19 cellular contexts compared by ENCODE assay signal in genomic region chr6:53417141-53417540, GRCh38.
DNase-seq lines count a peak whose midpoint lies in the region; ATAC-seq and TF ChIP-seq lines count a peak whose summit lies in the region.
"Had no signal": no experiment of that assay in that cellular context is flagged by ENCODE, and none has a peak within 500 bp of the region (broad histone marks: within the 10 kb centered on the region; RNA-seq: fewer than 3 reads in every experiment).

No MANE protein-coding gene starts in this region.

- no peak for TF ChIP-seq EP300 in transverse colon (IDR thresholded peaks at IDR 0.05; ENCODE audit: low read depth)

- ATAC-seq in WTC11 (peak; percentile 57; the same call in 1 of the 2 replicates), upper lobe of right lung (no peak)
- ATAC-seq: PC-3 had no signal

- H3K4me1 Mint-ChIP-seq in WTC11, result no peaks in the 10 kb centered on the region
- H3K4me1 Mint-ChIP-seq: CD8-positive, alpha-beta memory T cell had no signal

- no peaks in the 10 kb centered on the region for H3K36me3 Mint-ChIP-seq in WTC11
- H3K36me3 Mint-ChIP-seq: CD8-positive, alpha-beta memory T cell had no signal

- TF ChIP-seq CTCF in WTC11 (IDR thresholded peaks at IDR 0.05), result no peak
- TF ChIP-seq CTCF in fibroblast of pulmonary artery (IDR thresholded peaks at IDR 0.05; ENCODE audit: low read length, missing control alignments), result peak; percentile 3
- TF ChIP-seq CTCF in upper lobe of right lung (IDR thresholded peaks at IDR 0.05), result no peak
- no peak for TF ChIP-seq CTCF in transverse colon (IDR thresholded peaks at IDR 0.05)

- H3K9ac ChIP-seq in subcutaneous abdominal adipose tissue (ENCODE audit: low read length in 5 of 5), result no peak overlapping the region
- H3K9ac ChIP-seq: BLaER1 had no signal

- intact Hi-C loops in upper lobe of right lung (cut with DNase I), result no loop called here
- intact Hi-C loops in transverse colon (cut with DNase I; ENCODE audit: low total_unique reads), result no loop called here

- H3K36me3 ChIP-seq in subcutaneous abdominal adipose tissue (ENCODE audit: control insufficient read depth in 5 of 5, insufficient read depth in 5 of 5, low read length in 5 of 5), result no peaks in the 10 kb centered on the region
- no peaks in the 10 kb centered on the region for H3K36me3 ChIP-seq in upper lobe of right lung
- H3K36me3 ChIP-seq in transverse colon, result no peaks in the 10 kb centered on the region
- H3K36me3 ChIP-seq: BLaER1 had no signal

- WGBS in transverse colon (ENCODE audit: low coverage in 1 of 2), 2 donors, result 88 to 91% methylated on average over 1 of the region's 1 CpG

- H3K27ac ChIP-seq in subcutaneous abdominal adipose tissue (ENCODE audit: low read depth, low read length), result peak overlapping the region; percentile 78
- H3K27ac ChIP-seq in upper lobe of right lung, result no peak overlapping the region
- no peak overlapping the region for H3K27ac ChIP-seq in transverse colon
- H3K27ac ChIP-seq: 22Rv1, BLaER1 had no signal

- H3K27ac Mint-ChIP-seq in WTC11, result no peak overlapping the region
- H3K27ac Mint-ChIP-seq: CD8-positive, alpha-beta memory T cell had no signal

- H3K4me3 Mint-ChIP-seq in WTC11, result no peak overlapping the region
- H3K4me3 Mint-ChIP-seq: CD8-positive, alpha-beta memory T cell had no signal

- H3K9me3 ChIP-seq in subcutaneous abdominal adipose tissue (ENCODE audit: control insufficient read depth in 5 of 5, low read length in 5 of 5) (no peaks in the 10 kb centered on the region), upper lobe of right lung (no peaks in the 10 kb centered on the region), transverse colon (no peaks in the 10 kb centered on the region)
- H3K9me3 ChIP-seq: BLaER1 had no signal

- CTCF ChIA-PET in WTC11 (lab: Charles Lee), result no interaction called here

- no peak overlapping the region for H3K4me3 ChIP-seq in fibroblast of pulmonary artery (replicated peaks; ENCODE audit: low read depth, low read length)
- no peak overlapping the region for H3K4me3 ChIP-seq in subcutaneous abdominal adipose tissue (ENCODE audit: low read depth in 1 of 5, low read length in 5 of 5)
- H3K4me3 ChIP-seq in upper lobe of right lung, result no peak overlapping the region
- H3K4me3 ChIP-seq in transverse colon, result no peak overlapping the region
- H3K4me3 ChIP-seq: BLaER1 had no signal

- H3K27me3 Mint-ChIP-seq in WTC11 (ENCODE audit: low read depth), result no peaks in the 10 kb centered on the region
- H3K27me3 Mint-ChIP-seq: CD8-positive, alpha-beta memory T cell had no signal

- H3K4me1 ChIP-seq in subcutaneous abdominal adipose tissue (ENCODE audit: control insufficient read depth in 5 of 5, insufficient read depth in 5 of 5, low read length in 5 of 5) (peaks cover under 1 to 30% (median 17%) of the 10 kb centered on the region in 5 donors), upper lobe of right lung (no peaks in the 10 kb centered on the region), transverse colon (no peaks in the 10 kb centered on the region)
- H3K4me1 ChIP-seq: BLaER1 had no signal

- H3K27me3 ChIP-seq in subcutaneous abdominal adipose tissue (ENCODE audit: control insufficient read depth in 5 of 5, insufficient read depth in 4 of 5, low read length in 5 of 5) (no peaks in the 10 kb centered on the region), upper lobe of right lung (no peaks in the 10 kb centered on the region), transverse colon (no peaks in the 10 kb centered on the region)
- H3K27me3 ChIP-seq: BLaER1 had no signal

- H3K9me3 Mint-ChIP-seq in WTC11, result no peaks in the 10 kb centered on the region
- H3K9me3 Mint-ChIP-seq: CD8-positive, alpha-beta memory T cell had no signal

- TF ChIP-seq POLR2A in transverse colon (IDR thresholded peaks at IDR 0.05), result no peak

- DNase-seq in NCI-H82 (lab: John Stamatoyannopoulos, UW) (peak; percentile 3), NCI-H82 treated with DMSO at 0.1 percent for 48 hours (lab: John Stamatoyannopoulos, UW; ENCODE audit: unreplicated experiment) (no peak), WTC11 (ENCODE audit: low spot score) (no peak), fibroblast of pulmonary artery (ENCODE audit: low read depth) (no peak), upper lobe of right lung (no peak), T1000 (lab: John Stamatoyannopoulos, UW) (no peak), transverse colon (no peak)
- DNase-seq: CD8-positive, alpha-beta memory T cell; DMS79 treated with DMSO at 0.1 percent for 48 hours; GOT3; Karpas-422; MM.1S; NCI-H1105 treated with DMSO at 0.1 percent for 48 hours; NCI-H1694 treated with DMSO at 0.1 percent for 48 hours; NCI-H69; PC-3 had no signal

- in situ Hi-C loops in transverse colon (cut with MboI; ENCODE audit: low pct_ligation_motif_present in 1 of 4, low pct_unique_long_range_greater_than_20kb in 1 of 4, low sequenced_read_pairs in 3 of 4), result loop anchor here in 2 of 4 donors (10.0 kb wide), 1 partner anchor 242 kb away; no protein-coding TSS in a partner anchor

- POLR2A ChIA-PET in WTC11 (lab: Charles Lee), result no interaction called here

TF ChIP-seq in WTC11, 78 proteins besides CTCF, POLR2A, EP300 and RAD21:
- TF ChIP-seq ZNF317 (CRISPR knock-in tag; IDR thresholded peaks at IDR 0.05; ENCODE audit: borderline replicate concordance, low read depth), result no peak
- TF ChIP-seq SOX15 (CRISPR knock-in tag; IDR thresholded peaks at IDR 0.05), result no peak
- TF ChIP-seq SMAD4 (CRISPR knock-in tag; IDR thresholded peaks at IDR 0.05), result no peak
- TF ChIP-seq NFYB (CRISPR knock-in tag; conservative IDR thresholded peaks at IDR 0.05; ENCODE audit: low read depth), result no peak
- TF ChIP-seq, protein P1, sequence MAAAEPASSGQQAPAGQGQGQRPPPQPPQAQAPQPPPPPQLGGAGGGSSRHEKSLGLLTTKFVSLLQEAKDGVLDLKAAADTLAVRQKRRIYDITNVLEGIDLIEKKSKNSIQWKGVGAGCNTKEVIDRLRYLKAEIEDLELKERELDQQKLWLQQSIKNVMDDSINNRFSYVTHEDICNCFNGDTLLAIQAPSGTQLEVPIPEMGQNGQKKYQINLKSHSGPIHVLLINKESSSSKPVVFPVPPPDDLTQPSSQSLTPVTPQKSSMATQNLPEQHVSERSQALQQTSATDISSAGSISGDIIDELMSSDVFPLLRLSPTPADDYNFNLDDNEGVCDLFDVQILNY (CRISPR knock-in tag; IDR thresholded peaks at IDR 0.05), result no peak
- TF ChIP-seq, protein P2, sequence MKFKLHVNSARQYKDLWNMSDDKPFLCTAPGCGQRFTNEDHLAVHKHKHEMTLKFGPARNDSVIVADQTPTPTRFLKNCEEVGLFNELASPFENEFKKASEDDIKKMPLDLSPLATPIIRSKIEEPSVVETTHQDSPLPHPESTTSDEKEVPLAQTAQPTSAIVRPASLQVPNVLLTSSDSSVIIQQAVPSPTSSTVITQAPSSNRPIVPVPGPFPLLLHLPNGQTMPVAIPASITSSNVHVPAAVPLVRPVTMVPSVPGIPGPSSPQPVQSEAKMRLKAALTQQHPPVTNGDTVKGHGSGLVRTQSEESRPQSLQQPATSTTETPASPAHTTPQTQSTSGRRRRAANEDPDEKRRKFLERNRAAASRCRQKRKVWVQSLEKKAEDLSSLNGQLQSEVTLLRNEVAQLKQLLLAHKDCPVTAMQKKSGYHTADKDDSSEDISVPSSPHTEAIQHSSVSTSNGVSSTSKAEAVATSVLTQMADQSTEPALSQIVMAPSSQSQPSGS (CRISPR knock-in tag; IDR thresholded peaks at IDR 0.05; ENCODE audit: borderline replicate concordance, low read depth), result no peak
- TF ChIP-seq NR3C1 (CRISPR knock-in tag; conservative IDR thresholded peaks at IDR 0.05; ENCODE audit: low read depth), result no peak
- no peak for TF ChIP-seq GRHL2 (CRISPR knock-in tag; IDR thresholded peaks at IDR 0.05; ENCODE audit: insufficient replicate concordance, severe bottlenecking)
- TF ChIP-seq, protein P3, sequence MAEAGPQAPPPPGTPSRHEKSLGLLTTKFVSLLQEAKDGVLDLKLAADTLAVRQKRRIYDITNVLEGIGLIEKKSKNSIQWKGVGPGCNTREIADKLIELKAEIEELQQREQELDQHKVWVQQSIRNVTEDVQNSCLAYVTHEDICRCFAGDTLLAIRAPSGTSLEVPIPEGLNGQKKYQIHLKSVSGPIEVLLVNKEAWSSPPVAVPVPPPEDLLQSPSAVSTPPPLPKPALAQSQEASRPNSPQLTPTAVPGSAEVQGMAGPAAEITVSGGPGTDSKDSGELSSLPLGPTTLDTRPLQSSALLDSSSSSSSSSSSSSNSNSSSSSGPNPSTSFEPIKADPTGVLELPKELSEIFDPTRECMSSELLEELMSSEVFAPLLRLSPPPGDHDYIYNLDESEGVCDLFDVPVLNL (CRISPR knock-in tag; IDR thresholded peaks at IDR 0.05; ENCODE audit: borderline replicate concordance, low read depth), result no peak
- no peak for TF ChIP-seq JUN (CRISPR knock-in tag; IDR thresholded peaks at IDR 0.05)
- no peak for TF ChIP-seq ETV6 (CRISPR knock-in tag; IDR thresholded peaks at IDR 0.05)
- TF ChIP-seq ZNF138 (CRISPR knock-in tag; conservative IDR thresholded peaks at IDR 0.05), result no peak
- no peak for TF ChIP-seq NR2C2 (CRISPR knock-in tag; IDR thresholded peaks at IDR 0.05)
